35 cellular contexts compared by ENCODE assay signal in genomic region chr7:88964418-88964817, GRCh38.
"Had no signal": no experiment of that assay in that cellular context is flagged by ENCODE, and none has a peak within 500 bp of the region (broad histone marks: within the 10 kb centered on the region; RNA-seq: fewer than 3 reads in every experiment).

No MANE protein-coding gene starts in this region.

- H3K27me3 ChIP-seq: adrenal gland, body of pancreas, brain microvascular endothelial cell, breast epithelium had no signal

- FAIRE-seq: astrocyte, TTC549 had no signal

- H3K4me1 ChIP-seq: adrenal gland, body of pancreas, breast epithelium had no signal

- H3K36me3 ChIP-seq: adrenal gland, brain microvascular endothelial cell, breast epithelium had no signal

- H3K4me1 Mint-ChIP-seq: activated CD4-positive, alpha-beta T cell treated with anti-CD3 and anti-CD28 coated beads, Interleukin-2, amount 10 ng/mL, durations not matched to agents 24 days and 14 days; activated naive CD8-positive, alpha-beta T cell treated with anti-CD3 and anti-CD28 coated beads for 36 hours; activated T-helper 17 cell treated with anti-CD3 and anti-CD28 coated beads, Interleukin-2, amount 50 U/mL, for 72 hours had no signal

- H3K9me3 Mint-ChIP-seq: activated CD4-positive, alpha-beta memory T cell treated with anti-CD3 and anti-CD28 coated beads for 36 hours; activated CD4-positive, alpha-beta T cell treated with anti-CD3 and anti-CD28 coated beads, Interleukin-2, amount 10 ng/mL, durations not matched to agents 24 days and 14 days; activated CD8-positive, alpha-beta T cell treated with anti-CD3 and anti-CD28 coated beads for 36 hours; activated naive CD4-positive, alpha-beta T cell treated with anti-CD3 and anti-CD28 coated beads for 36 hours; activated naive CD4-positive, alpha-beta T cell treated with anti-CD3 and anti-CD28 coated beads, Interleukin-2, amount 50 U/mL, for 72 hours; activated naive CD8-positive, alpha-beta T cell treated with anti-CD3 and anti-CD28 coated beads for 36 hours; activated T-cell treated with anti-CD3 and anti-CD28 coated beads, Interleukin-2, amount 50 U/mL, for 4 hours; activated T-helper 1 cell treated with anti-CD3 and anti-CD28 coated beads, Interleukin-12 subunit alpha, Interleukin-12 subunit beta, Interleukin-2, Interleukin-4 antibody, amounts not matched to agents 30 ng/mL and 10 ng/mL and 1 ng/mL, durations not matched to agents 14 hours and 24 hours and 36 hours; T-helper 1 cell treated with Interleukin-12 subunit alpha and Interleukin-12 subunit beta and Interleukin-4 antibody, amounts not matched to agents 30 μg/mL and 1 μg/mL, for 36 hours; T-helper 2 cell treated with Interferon-gamma antibody and Interleukin-4, amounts not matched to agents 5 μg/mL and 100 μg/mL, for 36 hours had no signal

- H3K36me3 Mint-ChIP-seq: activated CD4-positive, alpha-beta memory T cell treated with anti-CD3 and anti-CD28 coated beads for 36 hours; activated naive CD4-positive, alpha-beta T cell treated with anti-CD3 and anti-CD28 coated beads, Interleukin-2, amount 50 U/mL, for 72 hours; activated naive CD8-positive, alpha-beta T cell treated with anti-CD3 and anti-CD28 coated beads for 36 hours had no signal

- DNase-seq: activated CD4-positive, alpha-beta memory T cell treated with anti-CD3 and anti-CD28 coated beads for 36 hours; activated CD4-positive, alpha-beta T cell treated with anti-CD3 and anti-CD28 coated beads for 4 hours; activated CD4-positive, alpha-beta T cell treated with anti-CD3 and anti-CD28 coated beads, Interleukin-2, amount 10 ng/mL, durations not matched to agents 24 days and 14 days; activated CD4-positive, alpha-beta T cell treated with anti-CD3 and anti-CD28 coated beads, Interleukin-2, amount 50 U/mL, for 1 hour; activated CD4-positive, alpha-beta T cell treated with anti-CD3 and anti-CD28 coated beads, Interleukin-2, amount 50 U/mL, for 4 hours; activated CD4-positive, CD25-positive, alpha-beta regulatory T cell treated with anti-CD3 and anti-CD28 coated beads, Interleukin-2, amount 50 U/mL, for 72 hours; activated CD8-positive, alpha-beta memory T cell treated with anti-CD3 and anti-CD28 coated beads, Interleukin-2, amount 50 U/mL, for 4 hours; activated CD8-positive, alpha-beta T cell treated with anti-CD3 and anti-CD28 coated beads for 36 hours; activated effector memory CD4-positive, alpha-beta T cell treated with anti-CD3 and anti-CD28 coated beads, Interleukin-2, amount 50 U/mL, for 16 hours; activated gamma-delta T cell treated with Interleukin-2 at 50 U/mL for 16 hours; activated naive CD4-positive, alpha-beta T cell; activated naive CD4-positive, alpha-beta T cell treated with anti-CD3 and anti-CD28 coated beads for 36 hours; activated naive CD4-positive, alpha-beta T cell treated with anti-CD3 and anti-CD28 coated beads, Interleukin-2, amount 50 U/mL, for 16 hours; activated naive CD8-positive, alpha-beta T cell treated with anti-CD3 and anti-CD28 coated beads for 36 hours; activated T-cell treated with anti-CD3 and anti-CD28 coated beads for 4 hours; activated T-cell treated with anti-CD3 and anti-CD28 coated beads, Interleukin-2, amount 50 U/mL, for 1 hour; activated T-cell treated with anti-CD3 and anti-CD28 coated beads, Interleukin-2, amount 50 U/mL, for 4 hours; activated T-cell treated with anti-CD3 and anti-CD28 coated beads, Interleukin-2, amount 50 U/mL, for 72 hours; adrenal gland; amniotic stem cell; aorta; body of pancreas; brain microvascular endothelial cell; central memory CD4-positive, alpha-beta T cell; T-helper 2 cell; T-helper 9 cell had no signal

- H3K27ac ChIP-seq: adrenal gland, body of pancreas, brain microvascular endothelial cell, breast epithelium, VCaP had no signal

- ATAC-seq: activated CD8-positive, alpha-beta T cell treated with anti-CD3 and anti-CD28 coated beads for 36 hours; activated naive CD4-positive, alpha-beta T cell treated with anti-CD3 and anti-CD28 coated beads, Interleukin-2, amount 50 U/mL, for 72 hours; activated T-cell treated with anti-CD3 and anti-CD28 coated beads, Interleukin-2, amount 50 U/mL, for 4 hours; activated T-cell treated with anti-CD3 and anti-CD28 coated beads, Interleukin-2, amount 50 U/mL, for 72 hours; activated T-helper 17 cell treated with anti-CD3 and anti-CD28 coated beads, Interleukin-2, amount 50 U/mL, for 72 hours; body of pancreas had no signal

- H3K27ac Mint-ChIP-seq: activated CD4-positive, alpha-beta memory T cell treated with anti-CD3 and anti-CD28 coated beads for 36 hours; activated CD4-positive, alpha-beta T cell treated with anti-CD3 and anti-CD28 coated beads, Interleukin-2, amount 10 ng/mL, durations not matched to agents 24 days and 14 days; activated CD8-positive, alpha-beta T cell treated with anti-CD3 and anti-CD28 coated beads for 36 hours; activated naive CD4-positive, alpha-beta T cell treated with anti-CD3 and anti-CD28 coated beads for 36 hours; activated naive CD4-positive, alpha-beta T cell treated with anti-CD3 and anti-CD28 coated beads, Interleukin-2, amount 50 U/mL, for 72 hours; activated naive CD8-positive, alpha-beta T cell treated with anti-CD3 and anti-CD28 coated beads for 36 hours; activated T-cell treated with anti-CD3 and anti-CD28 coated beads, Interleukin-2, amount 50 U/mL, for 72 hours; activated T-helper 1 cell treated with anti-CD3 and anti-CD28 coated beads, Interleukin-12 subunit alpha, Interleukin-12 subunit beta, Interleukin-2, Interleukin-4 antibody, amounts not matched to agents 30 ng/mL and 10 ng/mL and 1 ng/mL, durations not matched to agents 14 hours and 24 hours and 36 hours; activated T-helper 17 cell treated with anti-CD3 and anti-CD28 coated beads, Interleukin-2, amount 50 U/mL, for 72 hours; T-helper 1 cell treated with Interleukin-12 subunit alpha and Interleukin-12 subunit beta and Interleukin-4 antibody, amounts not matched to agents 30 μg/mL and 1 μg/mL, for 36 hours; T-helper 2 cell treated with Interferon-gamma antibody and Interleukin-4, amounts not matched to agents 5 μg/mL and 100 μg/mL, for 36 hours had no signal

- H3K27me3 Mint-ChIP-seq: activated CD4-positive, alpha-beta memory T cell treated with anti-CD3 and anti-CD28 coated beads for 36 hours; activated CD4-positive, alpha-beta T cell treated with anti-CD3 and anti-CD28 coated beads, Interleukin-2, amount 10 ng/mL, durations not matched to agents 24 days and 14 days; activated CD8-positive, alpha-beta T cell treated with anti-CD3 and anti-CD28 coated beads for 36 hours; activated T-helper 17 cell treated with anti-CD3 and anti-CD28 coated beads, Interleukin-2, amount 50 U/mL, for 72 hours had no signal

- H3K4me3 Mint-ChIP-seq: activated CD4-positive, alpha-beta memory T cell treated with anti-CD3 and anti-CD28 coated beads for 36 hours; activated CD4-positive, alpha-beta T cell treated with anti-CD3 and anti-CD28 coated beads, Interleukin-2, amount 10 ng/mL, durations not matched to agents 24 days and 14 days; activated CD8-positive, alpha-beta T cell treated with anti-CD3 and anti-CD28 coated beads for 36 hours; activated naive CD4-positive, alpha-beta T cell treated with anti-CD3 and anti-CD28 coated beads for 36 hours; activated naive CD8-positive, alpha-beta T cell treated with anti-CD3 and anti-CD28 coated beads for 36 hours; activated T-cell treated with anti-CD3 and anti-CD28 coated beads, Interleukin-2, amount 50 U/mL, for 4 hours; activated T-cell treated with anti-CD3 and anti-CD28 coated beads, Interleukin-2, amount 50 U/mL, for 72 hours; activated T-helper 1 cell treated with anti-CD3 and anti-CD28 coated beads, Interleukin-12 subunit alpha, Interleukin-12 subunit beta, Interleukin-2, Interleukin-4 antibody, amounts not matched to agents 30 ng/mL and 10 ng/mL and 1 ng/mL, durations not matched to agents 14 hours and 24 hours and 36 hours; activated T-helper 17 cell treated with anti-CD3 and anti-CD28 coated beads, Interleukin-2, amount 50 U/mL, for 72 hours; T-helper 1 cell treated with Interleukin-12 subunit alpha and Interleukin-12 subunit beta and Interleukin-4 antibody, amounts not matched to agents 30 μg/mL and 1 μg/mL, for 36 hours; T-helper 2 cell treated with Interferon-gamma antibody and Interleukin-4, amounts not matched to agents 5 μg/mL and 100 μg/mL, for 36 hours had no signal

- H3K9me3 ChIP-seq: adrenal gland, body of pancreas had no signal

- H3K4me3 ChIP-seq: adrenal gland, body of pancreas, breast epithelium had no signal
